In genomic region chr6:166312832-166313231, GRCh38 we compare ENCODE assay signal across 17 cellular contexts. TPM values are rescaled to one million over a fixed set of nuclear protein-coding genes. Genes with fewer than 3 reads are reported as not detected.
"Had no signal": no experiment of that assay in that cellular context is flagged by ENCODE, and none has a peak within 500 bp of the region (broad histone marks: within the 10 kb centered on the region; RNA-seq: fewer than 3 reads in every experiment).

No MANE protein-coding gene starts in this region.

- H3K27ac ChIP-seq: left lung, lower lobe of right lung, pancreas, prostate gland, skin epidermis, stomach, testis, thyroid gland, transverse colon, upper lobe of left lung had no signal

- DNase-seq: kidney; lower lobe of right lung; mammary epithelial cell; stimulated activated naive B cell treated with anti-CD40 and anti-IgM and Interleukin-4, amounts not matched to agents 10 μg/mL and 1 μg/mL and 100 μg/mL, for 72 hours had no signal

- H3K4me1 ChIP-seq: prostate gland, testis had no signal

- H3K27ac Mint-ChIP-seq: naive thymus-derived CD8-positive, alpha-beta T cell; nephron; stimulated activated naive B cell treated with anti-CD40 and anti-IgM and Interleukin-4, amounts not matched to agents 10 μg/mL and 1 μg/mL and 100 μg/mL, for 72 hours had no signal

- H3K27me3 ChIP-seq: pancreas, testis, thyroid gland had no signal

- H3K4me3 Mint-ChIP-seq: naive thymus-derived CD8-positive, alpha-beta T cell; nephron; stimulated activated naive B cell treated with anti-CD40 and anti-IgM and Interleukin-4, amounts not matched to agents 10 μg/mL and 1 μg/mL and 100 μg/mL, for 72 hours had no signal

- H3K9me3 ChIP-seq: left lung, lower lobe of right lung, pancreas, prostate gland, stomach, testis, thyroid gland, transverse colon, upper lobe of left lung had no signal

- H3K9me3 Mint-ChIP-seq: naive thymus-derived CD8-positive, alpha-beta T cell; nephron; neural crest cell; stimulated activated naive B cell treated with anti-CD40 and anti-IgM and Interleukin-4, amounts not matched to agents 10 μg/mL and 1 μg/mL and 100 μg/mL, for 72 hours had no signal

- H3K4me3 ChIP-seq: left lung, lower lobe of right lung, pancreas, prostate gland, skin epidermis, stomach, testis, thyroid gland, transverse colon, upper lobe of left lung had no signal

- H3K36me3 ChIP-seq: left lung, lower lobe of right lung, pancreas, prostate gland, stomach, thyroid gland, transverse colon, upper lobe of left lung had no signal

RNA-seq across cellular contexts. Expression of gene PRR18, which starts 4.6 kb away (rescaled TPM):
- polyA plus RNA-seq: naive thymus-derived CD8-positive, alpha-beta T cell; stomach; urinary bladder had no signal
